ENCODE assay signal across 1 cellular context in genomic region chr2:101698419-101699190, GRCh38.
TF ChIP-seq lines count a peak whose summit lies in the region.

No MANE protein-coding gene starts in this region.

TF ChIP-seq in HepG2, 621 proteins besides CTCF, POLR2A, EP300 and RAD21 (continued from another document):
- TF ChIP-seq MTF2 (CRISPR knock-in tag; IDR thresholded peaks at IDR 0.05; ENCODE audit: borderline replicate concordance) = no peak
- no peak for TF ChIP-seq ZNF773 (CRISPR knock-in tag; IDR thresholded peaks at IDR 0.05; ENCODE audit: borderline replicate concordance)
- TF ChIP-seq BORCS8-MEF2B (CRISPR knock-in tag; IDR thresholded peaks at IDR 0.05) = 0 out of 2 replicates have a peak, but pooled peaks have one; percentile 16
- no peak for TF ChIP-seq FOSL2 (CRISPR knock-in tag; IDR thresholded peaks at IDR 0.05)
- no peak for TF ChIP-seq EZH2 (conservative IDR thresholded peaks at IDR 0.05; ENCODE audit: low read depth, low read length)
- no peak for TF ChIP-seq ZC3H4 (CRISPR knock-in tag; IDR thresholded peaks at IDR 0.05; ENCODE audit: borderline replicate concordance)
- TF ChIP-seq IRX3 (CRISPR knock-in tag; IDR thresholded peaks at IDR 0.05; ENCODE audit: borderline replicate concordance, low read depth) = no peak
- no peak for TF ChIP-seq ZNF776 (CRISPR knock-in tag; IDR thresholded peaks at IDR 0.05)
- no peak for TF ChIP-seq GPBP1L1 (CRISPR knock-in tag; IDR thresholded peaks at IDR 0.05)
- 0 out of 2 replicates have a peak, but pooled peaks have one; percentile 26 for TF ChIP-seq CREM (IDR thresholded peaks at IDR 0.05)
- TF ChIP-seq CREM (CRISPR knock-in tag; IDR thresholded peaks at IDR 0.05) = no peak
- peak; percentile 47; the same call in 1 of the 2 replicates for TF ChIP-seq ARID4A (CRISPR knock-in tag; IDR thresholded peaks at IDR 0.05; ENCODE audit: borderline replicate concordance)
- no peak for TF ChIP-seq ZNF639 (CRISPR knock-in tag; conservative IDR thresholded peaks at IDR 0.05)
- no peak for TF ChIP-seq IRF9 (CRISPR knock-in tag; IDR thresholded peaks at IDR 0.05; ENCODE audit: borderline replicate concordance)
- no peak for TF ChIP-seq JUNB (CRISPR knock-in tag; IDR thresholded peaks at IDR 0.05; ENCODE audit: borderline replicate concordance)
- no peak for TF ChIP-seq HHEX (CRISPR knock-in tag; IDR thresholded peaks at IDR 0.05)
- TF ChIP-seq MAX (IDR thresholded peaks at IDR 0.05) = no peak; the same call in 1 of the 2 replicates
- TF ChIP-seq MNT (IDR thresholded peaks at IDR 0.05) = no peak
- no peak for TF ChIP-seq GLMP (CRISPR knock-in tag; IDR thresholded peaks at IDR 0.05; ENCODE audit: borderline replicate concordance)
- no peak for TF ChIP-seq ZNF780A (CRISPR knock-in tag; IDR thresholded peaks at IDR 0.05)
- no peak for TF ChIP-seq TRIM22 (IDR thresholded peaks at IDR 0.05)
- no peak for TF ChIP-seq LCORL (IDR thresholded peaks at IDR 0.05)
- TF ChIP-seq LCORL (CRISPR knock-in tag; IDR thresholded peaks at IDR 0.05) = peak; percentile 19; the same call in 1 of the 2 replicates
- TF ChIP-seq ZSCAN12 (CRISPR knock-in tag; IDR thresholded peaks at IDR 0.05) = no peak
- no peak for TF ChIP-seq SIX4 (CRISPR knock-in tag; IDR thresholded peaks at IDR 0.05)
- no peak for TF ChIP-seq ZNF333 (CRISPR knock-in tag; IDR thresholded peaks at IDR 0.05; ENCODE audit: borderline replicate concordance)
- TF ChIP-seq CEBPG (CRISPR knock-in tag; IDR thresholded peaks at IDR 0.05) = no peak
- no peak for TF ChIP-seq ZNF367 (CRISPR knock-in tag; IDR thresholded peaks at IDR 0.05; ENCODE audit: borderline replicate concordance)
- TF ChIP-seq ZNF782 (CRISPR knock-in tag; IDR thresholded peaks at IDR 0.05; ENCODE audit: borderline replicate concordance) = no peak
- TF ChIP-seq ZNF558 (CRISPR knock-in tag; IDR thresholded peaks at IDR 0.05; ENCODE audit: borderline replicate concordance) = no peak
- no peak for TF ChIP-seq SP5 (CRISPR knock-in tag; IDR thresholded peaks at IDR 0.05; ENCODE audit: borderline replicate concordance, low read depth)
- TF ChIP-seq ZNF317 (CRISPR knock-in tag; IDR thresholded peaks at IDR 0.05) = peak; percentile 16; the same call in 1 of the 2 replicates
- no peak for TF ChIP-seq ZNF563 (CRISPR knock-in tag; IDR thresholded peaks at IDR 0.05)
- TF ChIP-seq HDAC1 (CRISPR knock-in tag; IDR thresholded peaks at IDR 0.05) = no peak
- 0 out of 2 replicates have a peak, but pooled peaks have one; percentile 17 for TF ChIP-seq GATAD1 (CRISPR knock-in tag; IDR thresholded peaks at IDR 0.05)
- no peak for TF ChIP-seq CAMTA2 (CRISPR knock-in tag; IDR thresholded peaks at IDR 0.05; ENCODE audit: borderline replicate concordance)
- TF ChIP-seq ZNF550 (CRISPR knock-in tag; IDR thresholded peaks at IDR 0.05; ENCODE audit: borderline replicate concordance) = no peak
- TF ChIP-seq ZNF574 (CRISPR knock-in tag; IDR thresholded peaks at IDR 0.05) = 0 out of 2 replicates have a peak, but pooled peaks have one; percentile 2
- no peak for TF ChIP-seq PAF1 (CRISPR knock-in tag; IDR thresholded peaks at IDR 0.05)
- TF ChIP-seq ZNF543 (CRISPR knock-in tag; IDR thresholded peaks at IDR 0.05) = 0 out of 2 replicates have a peak, but pooled peaks have one; percentile 47
- no peak for TF ChIP-seq ZNF614 (CRISPR knock-in tag; IDR thresholded peaks at IDR 0.05; ENCODE audit: borderline replicate concordance)
- no peak for TF ChIP-seq SIX1 (CRISPR knock-in tag; IDR thresholded peaks at IDR 0.05; ENCODE audit: borderline replicate concordance)
